In the genomic region with DNA sequence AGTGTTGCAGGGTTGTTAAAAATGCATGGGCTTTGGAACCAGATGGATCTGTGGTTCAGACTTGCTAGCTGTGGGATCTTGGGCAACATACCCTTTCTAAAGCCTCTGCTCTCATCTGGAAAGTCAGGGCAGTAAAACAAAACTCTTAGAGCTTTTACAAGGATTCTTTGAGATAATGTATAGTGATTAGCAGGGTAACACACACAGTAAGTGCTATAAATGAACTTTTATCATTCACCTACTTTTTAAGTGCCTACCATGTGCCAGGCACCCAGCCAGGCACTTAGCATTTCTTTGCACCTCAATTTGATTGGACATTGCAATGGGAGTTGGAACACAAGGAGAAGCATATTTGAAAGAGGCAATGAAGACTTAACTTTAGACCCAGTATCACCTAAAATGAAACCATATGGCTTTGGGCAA, we compare ENCODE assay signal across 12 cellular contexts.
DNase-seq lines count a peak whose midpoint lies in the region; ATAC-seq and TF ChIP-seq lines count a peak whose summit lies in the region.
"Had no signal": no experiment of that assay in that cellular context is flagged by ENCODE, and none has a peak within 500 bp of the region (broad histone marks: within the 10 kb centered on the region; RNA-seq: fewer than 3 reads in every experiment).

No MANE protein-coding gene starts in this region.

- no peaks in the 10 kb centered on the region for H4K20me1 ChIP-seq in osteoblast (ENCODE audit: insufficient read depth, low read length)

- H3K4me1 ChIP-seq in adrenal gland (replicated peaks in 1 of 2) (no peaks in the 10 kb centered on the region), gastroesophageal sphincter (peaks cover 0 to 17% (median 0%) of the 10 kb centered on the region in 3 donors), osteoblast (ENCODE audit: insufficient read depth, low read length) (peaks cover 43% of the 10 kb centered on the region), uterus (peaks cover 4 to 6% of the 10 kb centered on the region in 2 donors), BE2C (no peaks in the 10 kb centered on the region)

- TF ChIP-seq POLR2A in adrenal gland (IDR thresholded peaks at IDR 0.05) (no peak), gastroesophageal sphincter (IDR thresholded peaks at IDR 0.05) (no peak), uterus (IDR thresholded peaks at IDR 0.05) (no peak)

- peak overlapping the region; percentile 40 for H3K4me2 ChIP-seq in osteoblast (ENCODE audit: insufficient read depth, low read length)

- H3K27ac ChIP-seq in adrenal gland (peak overlapping the region in 3 of 5 donors; percentile 32 to 86 (median 61)), gastroesophageal sphincter (peak overlapping the region in 3 of 4 donors; percentile 52 to 64 (median 55)), osteoblast (ENCODE audit: low read depth, low read length) (peak overlapping the region; percentile 92), uterus (peak overlapping the region; percentile 47 to 69)

- ATAC-seq in gastroesophageal sphincter: peak; percentile 9
- ATAC-seq in GM18861 (IDR thresholded peaks at IDR 0.05; ENCODE audit: unreplicated experiment): no peak
- ATAC-seq: natural killer cell treated with Interleukin-12 subunit alpha and Interleukin-12 subunit beta and Interleukin-15 and Interleukin-18, amount 100 ng/mL, for 72 hours had no signal

- no peak for TF ChIP-seq EP300 in gastroesophageal sphincter (IDR thresholded peaks at IDR 0.05)

- H3K4me3 ChIP-seq in adrenal gland (no peak overlapping the region), gastroesophageal sphincter (no peak overlapping the region), osteoblast (ENCODE audit: insufficient read depth, low read length) (no peak overlapping the region), uterus (no peak overlapping the region), BE2C (ENCODE audit: low read depth, low read length) (no peak overlapping the region)

- H3K9me3 ChIP-seq in adrenal gland (replicated peaks in 1 of 3) (no peaks in the 10 kb centered on the region), gastroesophageal sphincter (no peaks in the 10 kb centered on the region), osteoblast (ENCODE audit: low read depth, low read length) (no peaks in the 10 kb centered on the region), uterus (no peaks in the 10 kb centered on the region), BE2C (no peaks in the 10 kb centered on the region)

- in situ Hi-C loops in KBM-7 (cut with MboI; ENCODE audit: low pct_unique_long_range_greater_than_20kb, low sequenced_read_pairs): no loop called here

- DNase-seq in adrenal gland: no peak
- DNase-seq in osteoblast (ENCODE audit: insufficient read length, low spot score, missing footprints): no peak
- no peak for DNase-seq in uterus
- no peak for DNase-seq in KBM-7
- no peak for DNase-seq in BE2C
- DNase-seq: activated B cell treated with CpG ODN at 0.5 μM for 24 hours; activated T-cell treated with anti-CD3 and anti-CD28 coated beads, Interleukin-2, amount 50 U/mL, for 1 hour; NCI-H1105 treated with DMSO at 0.1 percent for 48 hours; NCI-H526 treated with DMSO at 0.1 percent for 48 hours had no signal

- no peaks in the 10 kb centered on the region for H3K79me2 ChIP-seq in osteoblast (ENCODE audit: insufficient read depth, low read length)

- peak overlapping the region; percentile 4 for H2AFZ ChIP-seq in osteoblast (ENCODE audit: low read length)

- intact Hi-C loops in adrenal gland (cut with DNase I) (no loop called here), uterus (cut with DNase I; ENCODE audit: low total_unique reads) (no loop called here)

- H3K27me3 ChIP-seq in adrenal gland (no peaks in the 10 kb centered on the region), gastroesophageal sphincter (no peaks in the 10 kb centered on the region), osteoblast (ENCODE audit: insufficient read depth, low read length) (no peaks in the 10 kb centered on the region), uterus (no peaks in the 10 kb centered on the region), BE2C (no peaks in the 10 kb centered on the region)

- TF ChIP-seq CTCF in adrenal gland (IDR thresholded peaks at IDR 0.05) (no peak), gastroesophageal sphincter (IDR thresholded peaks at IDR 0.05) (no peak), osteoblast (IDR thresholded peaks at IDR 0.05; ENCODE audit: extremely low read depth, low read depth, low read length) (no peak), uterus (IDR thresholded peaks at IDR 0.05) (no peak), BE2C (IDR thresholded peaks at IDR 0.05; ENCODE audit: low read depth, low read length) (no peak)

- H3K36me3 ChIP-seq in adrenal gland (replicated peaks in 1 of 2) (no peaks in the 10 kb centered on the region), gastroesophageal sphincter (no peaks in the 10 kb centered on the region), osteoblast (ENCODE audit: insufficient read depth, low read length) (no peaks in the 10 kb centered on the region), uterus (no peaks in the 10 kb centered on the region), BE2C (no peaks in the 10 kb centered on the region)
